In genomic region chr15:72285927-72286516, GRCh38 we compare ENCODE assay signal across 8 cellular contexts. TPM values are rescaled to one million over a fixed set of nuclear protein-coding genes. Genes with fewer than 3 reads are reported as not detected.
A peak's percentile ranks its signal among the peaks of the same experiment; 100 is the strongest.
DNase-seq lines count a peak whose midpoint lies in the region; ATAC-seq, FAIRE-seq and TF ChIP-seq lines count a peak whose summit lies in the region.

No MANE protein-coding gene starts in this region.

- ATAC-seq in HG03196 (IDR thresholded peaks at IDR 0.05; ENCODE audit: unreplicated experiment) = no peak

- H3K4me3 ChIP-seq in AG04450 (ENCODE audit: low read depth, low read length) (no peak overlapping the region), GM23248 (no peak overlapping the region), SK-N-SH (ENCODE audit: low read depth in 2 of 2, low read length in 1 of 2) (no peak overlapping the region), ascending aorta (no peak overlapping the region), keratinocyte (ENCODE audit: control insufficient read depth in 2 of 3, extremely low read depth in 1 of 3, insufficient read depth in 2 of 3, low read depth in 1 of 3, low read length in 3 of 3) (no peak overlapping the region)

- H3K9me1 ChIP-seq in keratinocyte (ENCODE audit: control insufficient read depth, extremely low read depth, insufficient read depth, low read length) = no peaks in the 10 kb centered on the region

- no peak for DNase-seq in AG04450 (ENCODE audit: low read depth, low spot score)
- DNase-seq in GM23248 = peak; percentile 26
- peak; percentile 41 for DNase-seq in SK-N-SH
- DNase-seq in ascending aorta (ENCODE audit: low spot score in 2 of 2) = no peak
- DNase-seq in keratinocyte (ENCODE audit: low read depth, low spot score) = no peak
- peak; percentile 5 to 21 for DNase-seq in stimulated activated CD8-positive, alpha-beta memory T cell treated with anti-CD3 and anti-CD28 coated beads, Interleukin-7, amount 100 ng/mL, for 4 hours (ENCODE audit: low read depth in 2 of 2)
- no peak for DNase-seq in NCI-H345 treated with DMSO at 0.1 percent for 48 hours (lab: John Stamatoyannopoulos, UW; ENCODE audit: unreplicated experiment)

- intact Hi-C loops in ascending aorta (cut with DNase I) = loop anchor here (1.0 kb wide), 1 partner anchor 87 kb away; no protein-coding TSS in a partner anchor

- TF ChIP-seq EP300 in SK-N-SH (IDR thresholded peaks at IDR 0.05; ENCODE audit: borderline replicate concordance in 1 of 2, low read depth in 1 of 2, low read length in 1 of 2) = no peak

- H3F3A ChIP-seq in GM23248 (ENCODE audit: insufficient read depth) (no peaks in the 10 kb centered on the region), SK-N-SH (replicated peaks; ENCODE audit: insufficient read depth) (no peaks in the 10 kb centered on the region)

- dilution Hi-C loops in keratinocyte (cut with MboI; ENCODE audit: extremely low pct_ligation_motif_present, low sequenced_read_pairs) = no loop called here

- no peak overlapping the region for H3K4me2 ChIP-seq in GM23248 (ENCODE audit: unreplicated experiment)
- H3K4me2 ChIP-seq in SK-N-SH = no peak overlapping the region
- no peak overlapping the region for H3K4me2 ChIP-seq in keratinocyte (ENCODE audit: control insufficient read depth, extremely low read depth, insufficient read depth, low read depth, low read length)

- no peak overlapping the region for H3K9ac ChIP-seq in GM23248
- H3K9ac ChIP-seq in SK-N-SH = no peak overlapping the region
- no peak overlapping the region for H3K9ac ChIP-seq in keratinocyte (ENCODE audit: control insufficient read depth, extremely low read depth, insufficient read depth, low read length)

- FAIRE-seq in keratinocyte (lab: Jason Lieb, UNC) = no peak

- peak; percentile 59 for TF ChIP-seq CTCF in AG04450 (IDR thresholded peaks at IDR 0.05; ENCODE audit: low read depth, low read length)
- TF ChIP-seq CTCF in SK-N-SH (IDR thresholded peaks at IDR 0.05) = peak; percentile 42
- TF ChIP-seq CTCF in ascending aorta (IDR thresholded peaks at IDR 0.05) = peak in 2 of 3 experiments; percentile 33 to 41
- TF ChIP-seq CTCF in keratinocyte (optimal IDR thresholded peaks at IDR 0.05 in 1 of 3, IDR thresholded peaks at IDR 0.05 in 1 of 3, conservative IDR thresholded peaks at IDR 0.05 in 1 of 3; ENCODE audit: extremely low read depth in 1 of 3, insufficient read depth in 2 of 3, low read length in 3 of 3) = peak; percentile 46 to 71 (median 58)

- no peak overlapping the region for H2AFZ ChIP-seq in GM23248
- no peak overlapping the region for H2AFZ ChIP-seq in SK-N-SH (ENCODE audit: low read depth)
- H2AFZ ChIP-seq in keratinocyte (ENCODE audit: control insufficient read depth, low read length) = no peak overlapping the region

- H3K27ac ChIP-seq in AG04450 (ENCODE audit: low read depth, low read length) (no peak overlapping the region), GM23248 (no peak overlapping the region), SK-N-SH (ENCODE audit: low read depth in 2 of 2, low read length in 1 of 2) (no peak overlapping the region), ascending aorta (no peak overlapping the region), keratinocyte (ENCODE audit: control insufficient read depth, insufficient read depth, low read length) (no peak overlapping the region)

- WGBS in GM23248 (ENCODE audit: low coverage in 1 of 2, low lambda C conversion rate in 2 of 2, missing lambda C conversion rate in 2 of 2), 2 experiments = 65 to 70% methylated on average over 10 of the region's 10 CpGs
- WGBS in SK-N-SH (ENCODE audit: low lambda C conversion rate) = 72% methylated on average over 10 of the region's 10 CpGs

- in situ Hi-C loops in GM23248 (cut with MboI) = no loop called here

- H3K9me2 ChIP-seq in GM23248 (ENCODE audit: insufficient read depth) (no peaks in the 10 kb centered on the region), SK-N-SH (no peaks in the 10 kb centered on the region)

- H3K36me3 ChIP-seq in GM23248 (ENCODE audit: low read depth) = no peaks in the 10 kb centered on the region
- no peaks in the 10 kb centered on the region for H3K36me3 ChIP-seq in SK-N-SH (replicated peaks in 1 of 2; ENCODE audit: control insufficient read depth in 1 of 2, insufficient read depth in 2 of 2, low read length in 1 of 2)
- H3K36me3 ChIP-seq in ascending aorta = no peaks in the 10 kb centered on the region
- H3K36me3 ChIP-seq in keratinocyte (ENCODE audit: control insufficient read depth in 2 of 2, extremely low read depth in 1 of 2, insufficient read depth in 2 of 2, low read length in 2 of 2) = no peaks in the 10 kb centered on the region

- POLR2A ChIA-PET in AG04450 (lab: Yijun Ruan, JAX) (no interaction called here), SK-N-SH (lab: Yijun Ruan, JAX) (no interaction called here)

- no peaks in the 10 kb centered on the region for H4K20me1 ChIP-seq in GM23248 (ENCODE audit: insufficient read depth)
- H4K20me1 ChIP-seq in SK-N-SH (ENCODE audit: insufficient read depth) = no peaks in the 10 kb centered on the region
- H4K20me1 ChIP-seq in keratinocyte (ENCODE audit: control insufficient read depth, extremely low read depth, insufficient read depth, low read length) = no peaks in the 10 kb centered on the region

- H3K79me2 ChIP-seq in GM23248 (ENCODE audit: insufficient read depth) (no peaks in the 10 kb centered on the region), SK-N-SH (ENCODE audit: insufficient read depth) (no peaks in the 10 kb centered on the region), keratinocyte (ENCODE audit: control insufficient read depth, insufficient read depth, low read length) (no peaks in the 10 kb centered on the region)

- CTCF ChIA-PET in AG04450 (lab: Charles Lee) (interaction anchor here (0.6 to 2.5 kb wide), 4 partner anchors 13 to 591 kb away, joined by 3 to 13 read pairs (median 4); no protein-coding TSS in a partner anchor), SK-N-SH (lab: Yijun Ruan, JAX) (interaction anchor here (0.9 to 3.0 kb wide), 5 partner anchors 12 to 436 kb away, joined by 3 to 14 read pairs (median 3); partner anchors contain the start of gene CELF6)

- TF ChIP-seq RAD21 in SK-N-SH (IDR thresholded peaks at IDR 0.05; ENCODE audit: low read length) = peak; percentile 4; the same call in 1 of the 2 replicates

- H3K4me1 ChIP-seq in GM23248 (ENCODE audit: insufficient read depth) (no peaks in the 10 kb centered on the region), SK-N-SH (ENCODE audit: control insufficient read depth in 1 of 2, insufficient read depth in 2 of 2, low read depth in 1 of 2, low read length in 1 of 2) (no peaks in the 10 kb centered on the region), ascending aorta (no peaks in the 10 kb centered on the region), keratinocyte (ENCODE audit: control insufficient read depth, extremely low read depth, insufficient read depth, low read length) (peaks cover 14% of the 10 kb centered on the region)

- no peaks in the 10 kb centered on the region for H3K9me3 ChIP-seq in AG04450 (ENCODE audit: control insufficient read depth, insufficient read depth, low read length)
- H3K9me3 ChIP-seq in GM23248 (ENCODE audit: low read depth) = no peaks in the 10 kb centered on the region
- no peaks in the 10 kb centered on the region for H3K9me3 ChIP-seq in SK-N-SH
- no peaks in the 10 kb centered on the region for H3K9me3 ChIP-seq in ascending aorta
- no peaks in the 10 kb centered on the region for H3K9me3 ChIP-seq in keratinocyte (ENCODE audit: control insufficient read depth, low read depth, low read length)

- H3K27me3 ChIP-seq in AG04450 (ENCODE audit: control insufficient read depth, insufficient read depth, low read length) = peaks cover 6% of the 10 kb centered on the region
- no peaks in the 10 kb centered on the region for H3K27me3 ChIP-seq in GM23248 (replicated peaks; ENCODE audit: insufficient read depth)
- H3K27me3 ChIP-seq in SK-N-SH (ENCODE audit: insufficient read depth) = no peaks in the 10 kb centered on the region
- H3K27me3 ChIP-seq in ascending aorta = no peaks in the 10 kb centered on the region
- peaks cover 2% of the 10 kb centered on the region for H3K27me3 ChIP-seq in keratinocyte (ENCODE audit: control insufficient read depth, extremely low read depth, insufficient read depth, low read length)

RNA-seq across cellular contexts. Expression of gene PARP6, which starts 13.7 kb away (rescaled TPM):
- 56.1 and 57.8 TPM in 2 replicates for polyA plus RNA-seq in AG04450 (2011; rRNA removed)
- 34.9 and 37.1 TPM in 2 replicates for polyA minus RNA-seq in AG04450 (2011; rRNA and poly(A)+ RNA removed)
- 24.7 and 29.7 TPM in 2 replicates for total RNA-seq in GM23248 (2014; rRNA removed; shearing (Covaris generic))
- polyA plus RNA-seq in GM23248 (2016; fragmentation: Nextera tagmentation; extraction: Ambion mirVana) = 27.5 and 36.0 TPM in 2 replicates
- polyA plus RNA-seq in SK-N-SH (2012; rRNA removed) = 57.7 and 76.6 TPM in 2 replicates
- 35.6 and 38.4 TPM in 2 replicates for polyA plus RNA-seq in SK-N-SH (2012; cell fraction: cytosol; rRNA removed)
- polyA plus RNA-seq in SK-N-SH (2012; cell fraction: nucleus; rRNA removed) = 290 and 367 TPM in 2 replicates
- 26.5 TPM for total RNA-seq in ascending aorta
- polyA plus RNA-seq in keratinocyte = 36.8 to 55.4 TPM (median 51.0 TPM) in 3 replicates
- polyA plus RNA-seq in keratinocyte (2011; ENCODE audit: low read depth) = 19.4 TPM
- 36.0 and 39.2 TPM in 2 replicates for polyA plus RNA-seq in keratinocyte (2011; cell fraction: cytosol; rRNA removed)
- polyA plus RNA-seq in keratinocyte (2011; cell fraction: nucleus; rRNA removed) = 150 and 170 TPM in 2 replicates
- 24.1 and 47.9 TPM in 2 replicates for polyA plus RNA-seq in keratinocyte (2012; ENCODE audit: low replicate concordance)
- polyA minus RNA-seq in keratinocyte = 39.9 to 51.6 TPM (median 42.5 TPM) in 3 replicates
- 15.7 TPM for polyA minus RNA-seq in keratinocyte (2011; cell fraction: cytosol; rRNA and poly(A)+ RNA removed)
- polyA minus RNA-seq in keratinocyte (2011; cell fraction: nucleus; rRNA and poly(A)+ RNA removed) = 16.6 and 29.8 TPM in 2 replicates

RNA-seq across cellular contexts. Expression of gene CELF6, which starts 33.9 kb away (rescaled TPM):
- polyA plus RNA-seq in AG04450 (2011; rRNA removed) (0.07 and 0.10 TPM in 2 replicates), GM23248 (2016; fragmentation: Nextera tagmentation; extraction: Ambion mirVana) (0.08 TPM in 1 of 2 replicates, not detected in the other), SK-N-SH (2012; rRNA removed) (0.20 and 0.29 TPM in 2 replicates), keratinocyte (0.04 to 0.12 TPM in 2 of 3 replicates, not detected in the other)
- not detected in 2 replicates for polyA minus RNA-seq in AG04450 (2011; rRNA and poly(A)+ RNA removed)
- 0.22 and 1.0 TPM in 2 replicates for total RNA-seq in GM23248 (2014; rRNA removed; shearing (Covaris generic))
- 0.12 and 0.14 TPM in 2 replicates for polyA plus RNA-seq in SK-N-SH (2012; cell fraction: cytosol; rRNA removed)
- 2.3 and 3.0 TPM in 2 replicates for polyA plus RNA-seq in SK-N-SH (2012; cell fraction: nucleus; rRNA removed)
- total RNA-seq in ascending aorta = not detected
- 0.47 TPM for polyA plus RNA-seq in keratinocyte (2011; ENCODE audit: low read depth)
- polyA plus RNA-seq in keratinocyte (2011; cell fraction: cytosol; rRNA removed) = 0.04 TPM in 1 of 2 replicates, not detected in the other
- 0.79 and 0.81 TPM in 2 replicates for polyA plus RNA-seq in keratinocyte (2011; cell fraction: nucleus; rRNA removed)
- 0.42 TPM in 1 of 2 replicates, not detected in the other for polyA plus RNA-seq in keratinocyte (2012; ENCODE audit: low replicate concordance)
- polyA minus RNA-seq in keratinocyte = 0.06 to 0.20 TPM (median 0.16 TPM) in 3 replicates
- not detected for polyA minus RNA-seq in keratinocyte (2011; cell fraction: cytosol; rRNA and poly(A)+ RNA removed)
- polyA minus RNA-seq in keratinocyte (2011; cell fraction: nucleus; rRNA and poly(A)+ RNA removed) = not detected in 2 replicates

RNA-seq across cellular contexts. Expression of gene PKM, which starts 55.0 kb away (rescaled TPM):
- polyA plus RNA-seq in AG04450 (2011; rRNA removed) = 1,954 and 2,130 TPM in 2 replicates
- polyA minus RNA-seq in AG04450 (2011; rRNA and poly(A)+ RNA removed) = 1,898 and 2,543 TPM in 2 replicates
- 2,534 and 2,557 TPM in 2 replicates for total RNA-seq in GM23248 (2014; rRNA removed; shearing (Covaris generic))
- polyA plus RNA-seq in GM23248 (2016; fragmentation: Nextera tagmentation; extraction: Ambion mirVana) = 2,427 and 2,525 TPM in 2 replicates
- 1,453 and 1,539 TPM in 2 replicates for polyA plus RNA-seq in SK-N-SH (2012; rRNA removed)
- polyA plus RNA-seq in SK-N-SH (2012; cell fraction: cytosol; rRNA removed) = 1,382 and 1,692 TPM in 2 replicates
- polyA plus RNA-seq in SK-N-SH (2012; cell fraction: nucleus; rRNA removed) = 1,500 and 1,629 TPM in 2 replicates
- total RNA-seq in ascending aorta = 313 TPM
- 3,138 to 3,414 TPM (median 3,352 TPM) in 3 replicates for polyA plus RNA-seq in keratinocyte
- polyA plus RNA-seq in keratinocyte (2011; ENCODE audit: low read depth) = 1,668 TPM
- polyA plus RNA-seq in keratinocyte (2011; cell fraction: cytosol; rRNA removed) = 2,535 and 3,357 TPM in 2 replicates
- polyA plus RNA-seq in keratinocyte (2011; cell fraction: nucleus; rRNA removed) = 3,051 and 3,212 TPM in 2 replicates
- 1,288 and 3,147 TPM in 2 replicates for polyA plus RNA-seq in keratinocyte (2012; ENCODE audit: low replicate concordance)
- polyA minus RNA-seq in keratinocyte = 3,399 to 4,327 TPM (median 3,658 TPM) in 3 replicates
- polyA minus RNA-seq in keratinocyte (2011; cell fraction: cytosol; rRNA and poly(A)+ RNA removed) = 3,179 TPM
- polyA minus RNA-seq in keratinocyte (2011; cell fraction: nucleus; rRNA and poly(A)+ RNA removed) = 1,903 and 2,240 TPM in 2 replicates

Comparison
In these comparisons a context has a peak if more than half of its experiments do, and no peak if none do; other contexts are left out.
1. DNase-seq: peak in GM23248 (single experiment), SK-N-SH (single experiment) and stimulated activated CD8-positive, alpha-beta memory T cell treated with anti-CD3 and anti-CD28 coated beads, Interleukin-7, amount 100 ng/mL, for 4 hours (2 of 2); none in AG04450 (single experiment), ascending aorta (0 of 2), keratinocyte (single experiment) and NCI-H345 treated with DMSO at 0.1 percent for 48 hours (single experiment).
2. Peak in every context shown above with its lines, with median percentiles within 50 percentile points of each other: CTCF ChIP-seq.